In genomic region chr4:118278473-118279274, GRCh38 we compare ENCODE assay signal across 8 cellular contexts.
A peak's percentile ranks its signal among the peaks of the same experiment; 100 is the strongest.
DNase-seq lines count a peak whose midpoint lies in the region; ATAC-seq and TF ChIP-seq lines count a peak whose summit lies in the region.

No MANE protein-coding gene starts in this region.

- ATAC-seq in GM21528 (IDR thresholded peaks at IDR 0.05; ENCODE audit: low FRiP score, unreplicated experiment) = peak; percentile 90

- H3K4me3 ChIP-seq in OCI-LY3 (ENCODE audit: low read length) = peak overlapping the region; percentile 99
- peak overlapping the region; percentile 98 for H3K4me3 ChIP-seq in epithelial cell of esophagus (ENCODE audit: low read length)
- H3K4me3 ChIP-seq in mononuclear cell (ENCODE audit: low read length) = peak overlapping the region; percentile 88

- H3K79me2 ChIP-seq in OCI-LY3 (ENCODE audit: low read length) = peaks cover 28% of the 10 kb centered on the region

- peak overlapping the region; percentile 96 for H3K4me2 ChIP-seq in OCI-LY3 (ENCODE audit: low read length)

- H3K4me1 ChIP-seq in OCI-LY3 (ENCODE audit: low read length) (peaks cover 52% of the 10 kb centered on the region), mononuclear cell (ENCODE audit: insufficient read depth, low read length) (peaks cover 36% of the 10 kb centered on the region)

- H3K9ac ChIP-seq in OCI-LY3 (ENCODE audit: low read length) = peak overlapping the region; percentile 99

- peaks cover 37% of the 10 kb centered on the region for H3K36me3 ChIP-seq in OCI-LY3 (replicated peaks; ENCODE audit: low read depth, low read length)

- peak overlapping the region; percentile 72 for H2AFZ ChIP-seq in OCI-LY3 (ENCODE audit: low read depth, low read length)

- no peaks in the 10 kb centered on the region for H3K27me3 ChIP-seq in OCI-LY3 (ENCODE audit: low read depth, low read length)
- no peaks in the 10 kb centered on the region for H3K27me3 ChIP-seq in mononuclear cell (ENCODE audit: insufficient read depth, low read length)

- H3K27ac ChIP-seq in OCI-LY3 (ENCODE audit: low read length) = peak overlapping the region; percentile 84

- H4K20me1 ChIP-seq in OCI-LY3 (ENCODE audit: insufficient read depth, low read length) = peaks cover 8% of the 10 kb centered on the region

- TF ChIP-seq CTCF in OCI-LY3 (IDR thresholded peaks at IDR 0.05; ENCODE audit: low read depth, low read length) = no peak
- no peak for TF ChIP-seq CTCF in epithelial cell of esophagus (IDR thresholded peaks at IDR 0.05; ENCODE audit: insufficient read depth, low read depth, low read length, missing control alignments)

- peak; percentile 83 for DNase-seq in DMS 273 treated with DMSO at 0.1 percent for 48 hours (lab: John Stamatoyannopoulos, UW)
- DNase-seq in HuH-7.5 (ENCODE audit: low spot score) = peak; percentile 58
- DNase-seq in activated T-cell treated with anti-CD3 and anti-CD28 coated beads for 24 hours (ENCODE audit: low read depth) = peak; percentile 98
- DNase-seq in epithelial cell of esophagus (ENCODE audit: low read depth) = peak; percentile 97
- DNase-seq in stimulated activated CD8-positive, alpha-beta memory T cell treated with anti-CD3 and anti-CD28 coated beads, Interleukin-4, amount 100 ng/mL, for 1 hour (ENCODE audit: low read depth in 2 of 2, low spot score in 1 of 2) = peak; percentile 89 to 97

- H3K9me3 ChIP-seq in OCI-LY3 (ENCODE audit: insufficient read depth, low read length) (no peaks in the 10 kb centered on the region), mononuclear cell (ENCODE audit: low read depth, low read length) (no peaks in the 10 kb centered on the region)

Comparison
In these comparisons a context has a peak if more than half of its experiments do, and no peak if none do; other contexts are left out.
1. Peak in every context shown above with its lines: DNase-seq, ATAC-seq, H3K4me3 ChIP-seq and H3K27ac ChIP-seq.